1 cellular context compared by ENCODE assay signal in the genomic region with DNA sequence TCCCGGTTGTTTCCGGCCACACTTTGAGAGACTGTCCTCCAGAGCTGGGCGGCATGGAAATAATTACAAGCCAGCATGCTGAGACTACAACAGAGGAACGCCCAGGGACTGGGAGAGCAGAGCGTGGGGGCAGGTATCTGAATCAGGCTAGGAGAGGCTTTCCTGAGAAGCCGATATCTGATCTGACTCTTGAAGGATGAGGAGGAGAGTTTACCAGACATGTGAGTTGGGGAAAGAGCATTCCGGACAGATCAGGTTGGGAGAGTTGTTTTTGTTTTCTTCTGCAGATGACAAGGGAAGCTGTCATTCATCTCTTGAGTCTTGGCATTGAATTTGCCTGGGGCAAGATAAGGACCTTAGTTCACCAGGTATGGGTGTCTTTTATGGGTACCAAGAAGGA.
TF ChIP-seq lines count a peak whose summit lies in the region.

No MANE protein-coding gene starts in this region.

TF ChIP-seq in K562, 482 proteins besides CTCF, POLR2A, EP300 and RAD21 (continued from another document and continues in another):
- TF ChIP-seq, protein P1, sequence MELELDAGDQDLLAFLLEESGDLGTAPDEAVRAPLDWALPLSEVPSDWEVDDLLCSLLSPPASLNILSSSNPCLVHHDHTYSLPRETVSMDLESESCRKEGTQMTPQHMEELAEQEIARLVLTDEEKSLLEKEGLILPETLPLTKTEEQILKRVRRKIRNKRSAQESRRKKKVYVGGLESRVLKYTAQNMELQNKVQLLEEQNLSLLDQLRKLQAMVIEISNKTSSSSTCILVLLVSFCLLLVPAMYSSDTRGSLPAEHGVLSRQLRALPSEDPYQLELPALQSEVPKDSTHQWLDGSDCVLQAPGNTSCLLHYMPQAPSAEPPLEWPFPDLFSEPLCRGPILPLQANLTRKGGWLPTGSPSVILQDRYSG (tag; conservative IDR thresholded peaks at IDR 0.05; ENCODE audit: low read depth) = no peak
- no peak for TF ChIP-seq SNRNP70 (optimal IDR thresholded peaks at IDR 0.05; ENCODE audit: low read depth, low read length)
- TF ChIP-seq FIP1L1 (IDR thresholded peaks at IDR 0.05; ENCODE audit: low read depth, low read length, poor library complexity, severe bottlenecking) = no peak
- no peak for TF ChIP-seq RBM14 (IDR thresholded peaks at IDR 0.05; ENCODE audit: borderline replicate concordance, insufficient read depth, low read depth, low read length)
- TF ChIP-seq, protein P2, sequence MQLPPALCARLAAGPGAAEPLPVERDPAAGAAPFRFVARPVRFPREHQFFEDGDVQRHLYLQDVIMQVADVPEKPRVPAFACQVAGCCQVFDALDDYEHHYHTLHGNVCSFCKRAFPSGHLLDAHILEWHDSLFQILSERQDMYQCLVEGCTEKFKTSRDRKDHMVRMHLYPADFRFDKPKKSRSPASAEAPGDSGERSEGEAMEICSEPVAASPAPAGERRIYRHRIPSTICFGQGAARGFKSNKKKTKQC (CRISPR knock-in tag; IDR thresholded peaks at IDR 0.05) = no peak
- TF ChIP-seq, protein P3, sequence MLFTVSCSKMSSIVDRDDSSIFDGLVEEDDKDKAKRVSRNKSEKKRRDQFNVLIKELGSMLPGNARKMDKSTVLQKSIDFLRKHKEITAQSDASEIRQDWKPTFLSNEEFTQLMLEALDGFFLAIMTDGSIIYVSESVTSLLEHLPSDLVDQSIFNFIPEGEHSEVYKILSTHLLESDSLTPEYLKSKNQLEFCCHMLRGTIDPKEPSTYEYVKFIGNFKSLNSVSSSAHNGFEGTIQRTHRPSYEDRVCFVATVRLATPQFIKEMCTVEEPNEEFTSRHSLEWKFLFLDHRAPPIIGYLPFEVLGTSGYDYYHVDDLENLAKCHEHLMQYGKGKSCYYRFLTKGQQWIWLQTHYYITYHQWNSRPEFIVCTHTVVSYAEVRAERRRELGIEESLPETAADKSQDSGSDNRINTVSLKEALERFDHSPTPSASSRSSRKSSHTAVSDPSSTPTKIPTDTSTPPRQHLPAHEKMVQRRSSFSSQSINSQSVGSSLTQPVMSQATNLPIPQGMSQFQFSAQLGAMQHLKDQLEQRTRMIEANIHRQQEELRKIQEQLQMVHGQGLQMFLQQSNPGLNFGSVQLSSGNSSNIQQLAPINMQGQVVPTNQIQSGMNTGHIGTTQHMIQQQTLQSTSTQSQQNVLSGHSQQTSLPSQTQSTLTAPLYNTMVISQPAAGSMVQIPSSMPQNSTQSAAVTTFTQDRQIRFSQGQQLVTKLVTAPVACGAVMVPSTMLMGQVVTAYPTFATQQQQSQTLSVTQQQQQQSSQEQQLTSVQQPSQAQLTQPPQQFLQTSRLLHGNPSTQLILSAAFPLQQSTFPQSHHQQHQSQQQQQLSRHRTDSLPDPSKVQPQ (CRISPR knock-in tag; IDR thresholded peaks at IDR 0.05; ENCODE audit: borderline replicate concordance) = no peak
- TF ChIP-seq HDAC6 (IDR thresholded peaks at IDR 0.05; ENCODE audit: low read depth, low read length) = no peak
- peak; percentile 45; the same call in 1 of the 2 replicates for TF ChIP-seq DPF2 (IDR thresholded peaks at IDR 0.05)
- TF ChIP-seq, protein P4, sequence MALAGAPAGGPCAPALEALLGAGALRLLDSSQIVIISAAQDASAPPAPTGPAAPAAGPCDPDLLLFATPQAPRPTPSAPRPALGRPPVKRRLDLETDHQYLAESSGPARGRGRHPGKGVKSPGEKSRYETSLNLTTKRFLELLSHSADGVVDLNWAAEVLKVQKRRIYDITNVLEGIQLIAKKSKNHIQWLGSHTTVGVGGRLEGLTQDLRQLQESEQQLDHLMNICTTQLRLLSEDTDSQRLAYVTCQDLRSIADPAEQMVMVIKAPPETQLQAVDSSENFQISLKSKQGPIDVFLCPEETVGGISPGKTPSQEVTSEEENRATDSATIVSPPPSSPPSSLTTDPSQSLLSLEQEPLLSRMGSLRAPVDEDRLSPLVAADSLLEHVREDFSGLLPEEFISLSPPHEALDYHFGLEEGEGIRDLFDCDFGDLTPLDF (CRISPR knock-in tag; IDR thresholded peaks at IDR 0.05) = no peak
- TF ChIP-seq, protein P5, sequence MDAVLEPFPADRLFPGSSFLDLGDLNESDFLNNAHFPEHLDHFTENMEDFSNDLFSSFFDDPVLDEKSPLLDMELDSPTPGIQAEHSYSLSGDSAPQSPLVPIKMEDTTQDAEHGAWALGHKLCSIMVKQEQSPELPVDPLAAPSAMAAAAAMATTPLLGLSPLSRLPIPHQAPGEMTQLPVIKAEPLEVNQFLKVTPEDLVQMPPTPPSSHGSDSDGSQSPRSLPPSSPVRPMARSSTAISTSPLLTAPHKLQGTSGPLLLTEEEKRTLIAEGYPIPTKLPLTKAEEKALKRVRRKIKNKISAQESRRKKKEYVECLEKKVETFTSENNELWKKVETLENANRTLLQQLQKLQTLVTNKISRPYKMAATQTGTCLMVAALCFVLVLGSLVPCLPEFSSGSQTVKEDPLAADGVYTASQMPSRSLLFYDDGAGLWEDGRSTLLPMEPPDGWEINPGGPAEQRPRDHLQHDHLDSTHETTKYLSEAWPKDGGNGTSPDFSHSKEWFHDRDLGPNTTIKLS (IDR thresholded peaks at IDR 0.05; ENCODE audit: borderline replicate concordance, low read depth) = no peak
- TF ChIP-seq, protein P6, sequence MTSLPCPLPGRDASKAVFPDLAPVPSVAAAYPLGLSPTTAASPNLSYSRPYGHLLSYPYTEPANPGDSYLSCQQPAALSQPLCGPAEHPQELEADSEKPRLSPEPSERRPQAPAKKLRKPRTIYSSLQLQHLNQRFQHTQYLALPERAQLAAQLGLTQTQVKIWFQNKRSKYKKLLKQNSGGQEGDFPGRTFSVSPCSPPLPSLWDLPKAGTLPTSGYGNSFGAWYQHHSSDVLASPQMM (CRISPR knock-in tag; IDR thresholded peaks at IDR 0.05) = no peak
- TF ChIP-seq ZFX (CRISPR knock-in tag; IDR thresholded peaks at IDR 0.05) = 0 out of 2 replicates have a peak, but pooled peaks have one; percentile 23
- TF ChIP-seq, protein P7, sequence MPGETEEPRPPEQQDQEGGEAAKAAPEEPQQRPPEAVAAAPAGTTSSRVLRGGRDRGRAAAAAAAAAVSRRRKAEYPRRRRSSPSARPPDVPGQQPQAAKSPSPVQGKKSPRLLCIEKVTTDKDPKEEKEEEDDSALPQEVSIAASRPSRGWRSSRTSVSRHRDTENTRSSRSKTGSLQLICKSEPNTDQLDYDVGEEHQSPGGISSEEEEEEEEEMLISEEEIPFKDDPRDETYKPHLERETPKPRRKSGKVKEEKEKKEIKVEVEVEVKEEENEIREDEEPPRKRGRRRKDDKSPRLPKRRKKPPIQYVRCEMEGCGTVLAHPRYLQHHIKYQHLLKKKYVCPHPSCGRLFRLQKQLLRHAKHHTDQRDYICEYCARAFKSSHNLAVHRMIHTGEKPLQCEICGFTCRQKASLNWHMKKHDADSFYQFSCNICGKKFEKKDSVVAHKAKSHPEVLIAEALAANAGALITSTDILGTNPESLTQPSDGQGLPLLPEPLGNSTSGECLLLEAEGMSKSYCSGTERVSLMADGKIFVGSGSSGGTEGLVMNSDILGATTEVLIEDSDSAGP (CRISPR knock-in tag; IDR thresholded peaks at IDR 0.05) = no peak
- no peak for TF ChIP-seq RNF2 (IDR thresholded peaks at IDR 0.05)
- TF ChIP-seq, protein P8, sequence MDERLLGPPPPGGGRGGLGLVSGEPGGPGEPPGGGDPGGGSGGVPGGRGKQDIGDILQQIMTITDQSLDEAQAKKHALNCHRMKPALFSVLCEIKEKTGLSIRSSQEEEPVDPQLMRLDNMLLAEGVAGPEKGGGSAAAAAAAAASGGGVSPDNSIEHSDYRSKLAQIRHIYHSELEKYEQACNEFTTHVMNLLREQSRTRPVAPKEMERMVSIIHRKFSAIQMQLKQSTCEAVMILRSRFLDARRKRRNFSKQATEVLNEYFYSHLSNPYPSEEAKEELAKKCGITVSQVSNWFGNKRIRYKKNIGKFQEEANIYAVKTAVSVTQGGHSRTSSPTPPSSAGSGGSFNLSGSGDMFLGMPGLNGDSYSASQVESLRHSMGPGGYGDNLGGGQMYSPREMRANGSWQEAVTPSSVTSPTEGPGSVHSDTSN (CRISPR knock-in tag; IDR thresholded peaks at IDR 0.05; ENCODE audit: low read depth) = no peak
- TF ChIP-seq, protein P8 (tag; conservative IDR thresholded peaks at IDR 0.05; ENCODE audit: low read depth) = peak; percentile 34; the same call in 1 of the 2 replicates
- TF ChIP-seq LEF1 (IDR thresholded peaks at IDR 0.05) = peak; percentile 58; the same call in 1 of the 2 replicates
- TF ChIP-seq, protein P9, sequence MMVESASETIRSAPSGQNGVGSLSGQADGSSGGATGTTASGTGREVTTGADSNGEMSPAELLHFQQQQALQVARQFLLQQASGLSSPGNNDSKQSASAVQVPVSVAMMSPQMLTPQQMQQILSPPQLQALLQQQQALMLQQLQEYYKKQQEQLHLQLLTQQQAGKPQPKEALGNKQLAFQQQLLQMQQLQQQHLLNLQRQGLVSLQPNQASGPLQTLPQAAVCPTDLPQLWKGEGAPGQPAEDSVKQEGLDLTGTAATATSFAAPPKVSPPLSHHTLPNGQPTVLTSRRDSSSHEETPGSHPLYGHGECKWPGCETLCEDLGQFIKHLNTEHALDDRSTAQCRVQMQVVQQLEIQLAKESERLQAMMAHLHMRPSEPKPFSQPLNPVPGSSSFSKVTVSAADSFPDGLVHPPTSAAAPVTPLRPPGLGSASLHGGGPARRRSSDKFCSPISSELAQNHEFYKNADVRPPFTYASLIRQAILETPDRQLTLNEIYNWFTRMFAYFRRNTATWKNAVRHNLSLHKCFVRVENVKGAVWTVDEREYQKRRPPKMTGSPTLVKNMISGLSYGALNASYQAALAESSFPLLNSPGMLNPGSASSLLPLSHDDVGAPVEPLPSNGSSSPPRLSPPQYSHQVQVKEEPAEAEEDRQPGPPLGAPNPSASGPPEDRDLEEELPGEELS (CRISPR knock-in tag; IDR thresholded peaks at IDR 0.05; ENCODE audit: borderline replicate concordance) = no peak
- TF ChIP-seq CTBP1 (IDR thresholded peaks at IDR 0.05; ENCODE audit: borderline replicate concordance) = peak; percentile 86
- TF ChIP-seq ZNF445 (CRISPR knock-in tag; IDR thresholded peaks at IDR 0.05; ENCODE audit: low read depth) = no peak
- no peak for TF ChIP-seq PYGO2 (tag; IDR thresholded peaks at IDR 0.05)
- TF ChIP-seq ESRRB (CRISPR knock-in tag; IDR thresholded peaks at IDR 0.05; ENCODE audit: borderline replicate concordance) = no peak
- no peak for TF ChIP-seq POLR2AphosphoS2 (IDR thresholded peaks at IDR 0.05; ENCODE audit: low read length)
- TF ChIP-seq, protein P10, sequence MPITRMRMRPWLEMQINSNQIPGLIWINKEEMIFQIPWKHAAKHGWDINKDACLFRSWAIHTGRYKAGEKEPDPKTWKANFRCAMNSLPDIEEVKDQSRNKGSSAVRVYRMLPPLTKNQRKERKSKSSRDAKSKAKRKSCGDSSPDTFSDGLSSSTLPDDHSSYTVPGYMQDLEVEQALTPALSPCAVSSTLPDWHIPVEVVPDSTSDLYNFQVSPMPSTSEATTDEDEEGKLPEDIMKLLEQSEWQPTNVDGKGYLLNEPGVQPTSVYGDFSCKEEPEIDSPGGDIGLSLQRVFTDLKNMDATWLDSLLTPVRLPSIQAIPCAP (CRISPR knock-in tag; IDR thresholded peaks at IDR 0.05; ENCODE audit: borderline replicate concordance) = no peak
- TF ChIP-seq MCM7 (IDR thresholded peaks at IDR 0.05) = no peak
- no peak for TF ChIP-seq CXXC5 (CRISPR knock-in tag; IDR thresholded peaks at IDR 0.05)
- TF ChIP-seq L3MBTL2 (IDR thresholded peaks at IDR 0.05) = 0 out of 2 replicates have a peak, but pooled peaks have one; percentile 8
- TF ChIP-seq SMARCB1 (IDR thresholded peaks at IDR 0.05; ENCODE audit: insufficient read length, low read depth) = no peak
- no peak for TF ChIP-seq CCNT2 (IDR thresholded peaks at IDR 0.05; ENCODE audit: borderline replicate concordance, extremely low read depth, insufficient read length, low read depth, low read length)
- TF ChIP-seq, protein P11, sequence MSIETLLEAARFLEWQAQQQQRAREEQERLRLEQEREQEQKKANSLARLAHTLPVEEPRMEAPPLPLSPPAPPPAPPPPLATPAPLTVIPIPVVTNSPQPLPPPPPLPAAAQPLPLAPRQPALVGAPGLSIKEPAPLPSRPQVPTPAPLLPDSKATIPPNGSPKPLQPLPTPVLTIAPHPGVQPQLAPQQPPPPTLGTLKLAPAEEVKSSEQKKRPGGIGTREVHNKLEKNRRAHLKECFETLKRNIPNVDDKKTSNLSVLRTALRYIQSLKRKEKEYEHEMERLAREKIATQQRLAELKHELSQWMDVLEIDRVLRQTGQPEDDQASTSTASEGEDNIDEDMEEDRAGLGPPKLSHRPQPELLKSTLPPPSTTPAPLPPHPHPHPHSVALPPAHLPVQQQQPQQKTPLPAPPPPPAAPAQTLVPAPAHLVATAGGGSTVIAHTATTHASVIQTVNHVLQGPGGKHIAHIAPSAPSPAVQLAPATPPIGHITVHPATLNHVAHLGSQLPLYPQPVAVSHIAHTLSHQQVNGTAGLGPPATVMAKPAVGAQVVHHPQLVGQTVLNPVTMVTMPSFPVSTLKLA (conservative IDR thresholded peaks at IDR 0.05) = 0 out of 4 replicates have a peak, but pooled peaks of 1 of the 2 experiments have one; percentile 43
- TF ChIP-seq FOXK2 (conservative IDR thresholded peaks at IDR 0.05 in 1 of 2, IDR thresholded peaks at IDR 0.05 in 1 of 2; ENCODE audit: low read depth in 2 of 2) = peak in 1 of 2 experiments; percentile 24; a peak in 2 of 4 replicates
- no peak for TF ChIP-seq ZKSCAN3 (CRISPR knock-in tag; IDR thresholded peaks at IDR 0.05)
- no peak for TF ChIP-seq HCFC1 (IDR thresholded peaks at IDR 0.05; ENCODE audit: low read depth, low read length)
- no peak for TF ChIP-seq SMAD2 (IDR thresholded peaks at IDR 0.05; ENCODE audit: low read depth, low read length)
- no peak for TF ChIP-seq RBFOX2 (IDR thresholded peaks at IDR 0.05; ENCODE audit: low read depth, low read length)
- TF ChIP-seq FOXJ2 (tag; IDR thresholded peaks at IDR 0.05) = no peak
- 0 out of 4 replicates have a peak, but pooled peaks of 1 of the 2 experiments have one; percentile 22 for TF ChIP-seq MAZ (CRISPR knock-in tag; conservative IDR thresholded peaks at IDR 0.05 in 1 of 2, IDR thresholded peaks at IDR 0.05 in 1 of 2)
- TF ChIP-seq KAT2B (IDR thresholded peaks at IDR 0.05; ENCODE audit: low read depth, low read length) = no peak
- no peak for TF ChIP-seq RBBP5 (IDR thresholded peaks at IDR 0.05; ENCODE audit: borderline replicate concordance, insufficient read depth, low read length, poor library complexity, severe bottlenecking)
- no peak for TF ChIP-seq PHF20 (IDR thresholded peaks at IDR 0.05; ENCODE audit: partially characterized antibody)
- no peak for TF ChIP-seq HDGF (IDR thresholded peaks at IDR 0.05)
- TF ChIP-seq MYC (IDR thresholded peaks at IDR 0.05; ENCODE audit: low read depth, low read length) = no peak
- no peak for TF ChIP-seq MYC (CRISPR knock-in tag; IDR thresholded peaks at IDR 0.05; ENCODE audit: borderline replicate concordance, low read depth)
